In genomic region chr18:59911600-59911999, GRCh38 we compare ENCODE assay signal across 1 cellular context.
TF ChIP-seq lines count a peak whose summit lies in the region.

No MANE protein-coding gene starts in this region.

TF ChIP-seq in K562, 482 proteins besides CTCF, POLR2A, EP300 and RAD21 (continued from another document and continues in another):
- TF ChIP-seq FOXK2 (conservative IDR thresholded peaks at IDR 0.05 in 1 of 2, IDR thresholded peaks at IDR 0.05 in 1 of 2; ENCODE audit: low read depth in 2 of 2) (peak in 1 of 2 experiments; percentile 31; a peak in 1 of 4 replicates), GTF2E2 (tag; IDR thresholded peaks at IDR 0.05) (no peak; the same call in 1 of the 2 replicates), ZNF133 (CRISPR knock-in tag; IDR thresholded peaks at IDR 0.05) (no peak), ZNF780A (CRISPR knock-in tag; IDR thresholded peaks at IDR 0.05) (no peak), ETV5 (CRISPR knock-in tag; IDR thresholded peaks at IDR 0.05; ENCODE audit: low read depth) (no peak), MECOM (CRISPR knock-in tag; IDR thresholded peaks at IDR 0.05) (peak; percentile 91), ZNF408 (CRISPR knock-in tag; IDR thresholded peaks at IDR 0.05; ENCODE audit: low read depth) (no peak), ZNF217 (CRISPR knock-in tag; IDR thresholded peaks at IDR 0.05) (no peak), HDAC3 (IDR thresholded peaks at IDR 0.05; ENCODE audit: borderline replicate concordance, partially characterized antibody) (no peak), ESRRB (CRISPR knock-in tag; IDR thresholded peaks at IDR 0.05; ENCODE audit: borderline replicate concordance) (no peak), ZBTB43 (CRISPR knock-in tag; IDR thresholded peaks at IDR 0.05) (no peak), ZBTB17 (CRISPR knock-in tag; IDR thresholded peaks at IDR 0.05) (no peak), ZNF583 (CRISPR knock-in tag; IDR thresholded peaks at IDR 0.05) (no peak), ZNF830 (CRISPR knock-in tag; IDR thresholded peaks at IDR 0.05) (no peak), ZNF318 (IDR thresholded peaks at IDR 0.05; ENCODE audit: borderline replicate concordance in 1 of 2, low read depth in 1 of 2) (peak in 1 of 2 experiments; percentile 59; a peak in 1 of 4 replicates), BACH1 (tag; IDR thresholded peaks at IDR 0.05) (no peak), NCOA1 (IDR thresholded peaks at IDR 0.05; ENCODE audit: low read depth) (no peak), ZFP30 (CRISPR knock-in tag; IDR thresholded peaks at IDR 0.05; ENCODE audit: borderline replicate concordance) (no peak), ZNF174 (CRISPR knock-in tag; IDR thresholded peaks at IDR 0.05) (no peak), HOMEZ (CRISPR knock-in tag; IDR thresholded peaks at IDR 0.05) (no peak), SAFB (IDR thresholded peaks at IDR 0.05; ENCODE audit: borderline replicate concordance, low read depth, low read length) (no peak), MLLT1 (IDR thresholded peaks at IDR 0.05) (no peak), HNRNPLL (IDR thresholded peaks at IDR 0.05; ENCODE audit: low read depth, low read length, poor library complexity, severe bottlenecking) (no peak), CEBPB (tag; IDR thresholded peaks at IDR 0.05) (peak; percentile 96), HNRNPK (IDR thresholded peaks at IDR 0.05; ENCODE audit: low read depth, low read length, poor library complexity, severe bottlenecking) (no peak), CSDE1 (IDR thresholded peaks at IDR 0.05) (no peak), POLR2H (tag; IDR thresholded peaks at IDR 0.05; ENCODE audit: low read depth) (no peak), MED1 (CRISPR knock-in tag; IDR thresholded peaks at IDR 0.05; ENCODE audit: borderline replicate concordance) (no peak), HEY1 (CRISPR knock-in tag; IDR thresholded peaks at IDR 0.05; ENCODE audit: borderline replicate concordance) (no peak), SMARCE1 (IDR thresholded peaks at IDR 0.05) (peak; percentile 49; the same call in 1 of the 2 replicates), SIN3B (IDR thresholded peaks at IDR 0.05; ENCODE audit: low read depth) (no peak), UBTF (IDR thresholded peaks at IDR 0.05; ENCODE audit: borderline replicate concordance in 1 of 2, low read depth in 2 of 2, low read length in 2 of 2) (no peak), POLR3A (IDR thresholded peaks at IDR 0.05; ENCODE audit: borderline replicate concordance, extremely low read depth, insufficient read depth, insufficient read length) (no peak), NFIX (CRISPR knock-in tag; IDR thresholded peaks at IDR 0.05; ENCODE audit: low read depth) (no peak), ZNF384 (IDR thresholded peaks at IDR 0.05; ENCODE audit: low read depth, low read length) (peak; percentile 73)
- TF ChIP-seq, protein P1, sequence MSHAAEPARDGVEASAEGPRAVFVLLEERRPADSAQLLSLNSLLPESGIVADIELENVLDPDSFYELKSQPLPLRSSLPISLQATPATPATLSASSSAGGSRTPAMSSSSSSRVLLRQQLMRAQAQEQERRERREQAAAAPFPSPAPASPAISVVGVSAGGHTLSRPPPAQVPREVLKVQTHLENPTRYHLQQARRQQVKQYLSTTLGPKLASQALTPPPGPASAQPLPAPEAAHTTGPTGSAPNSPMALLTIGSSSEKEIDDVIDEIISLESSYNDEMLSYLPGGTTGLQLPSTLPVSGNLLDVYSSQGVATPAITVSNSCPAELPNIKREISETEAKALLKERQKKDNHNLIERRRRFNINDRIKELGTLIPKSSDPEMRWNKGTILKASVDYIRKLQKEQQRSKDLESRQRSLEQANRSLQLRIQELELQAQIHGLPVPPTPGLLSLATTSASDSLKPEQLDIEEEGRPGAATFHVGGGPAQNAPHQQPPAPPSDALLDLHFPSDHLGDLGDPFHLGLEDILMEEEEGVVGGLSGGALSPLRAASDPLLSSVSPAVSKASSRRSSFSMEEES (CRISPR knock-in tag; IDR thresholded peaks at IDR 0.05): no peak
- TF ChIP-seq, protein P2, sequence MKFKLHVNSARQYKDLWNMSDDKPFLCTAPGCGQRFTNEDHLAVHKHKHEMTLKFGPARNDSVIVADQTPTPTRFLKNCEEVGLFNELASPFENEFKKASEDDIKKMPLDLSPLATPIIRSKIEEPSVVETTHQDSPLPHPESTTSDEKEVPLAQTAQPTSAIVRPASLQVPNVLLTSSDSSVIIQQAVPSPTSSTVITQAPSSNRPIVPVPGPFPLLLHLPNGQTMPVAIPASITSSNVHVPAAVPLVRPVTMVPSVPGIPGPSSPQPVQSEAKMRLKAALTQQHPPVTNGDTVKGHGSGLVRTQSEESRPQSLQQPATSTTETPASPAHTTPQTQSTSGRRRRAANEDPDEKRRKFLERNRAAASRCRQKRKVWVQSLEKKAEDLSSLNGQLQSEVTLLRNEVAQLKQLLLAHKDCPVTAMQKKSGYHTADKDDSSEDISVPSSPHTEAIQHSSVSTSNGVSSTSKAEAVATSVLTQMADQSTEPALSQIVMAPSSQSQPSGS (CRISPR knock-in tag; IDR thresholded peaks at IDR 0.05): no peak
- TF ChIP-seq, protein P3, sequence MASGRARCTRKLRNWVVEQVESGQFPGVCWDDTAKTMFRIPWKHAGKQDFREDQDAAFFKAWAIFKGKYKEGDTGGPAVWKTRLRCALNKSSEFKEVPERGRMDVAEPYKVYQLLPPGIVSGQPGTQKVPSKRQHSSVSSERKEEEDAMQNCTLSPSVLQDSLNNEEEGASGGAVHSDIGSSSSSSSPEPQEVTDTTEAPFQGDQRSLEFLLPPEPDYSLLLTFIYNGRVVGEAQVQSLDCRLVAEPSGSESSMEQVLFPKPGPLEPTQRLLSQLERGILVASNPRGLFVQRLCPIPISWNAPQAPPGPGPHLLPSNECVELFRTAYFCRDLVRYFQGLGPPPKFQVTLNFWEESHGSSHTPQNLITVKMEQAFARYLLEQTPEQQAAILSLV (tag; IDR thresholded peaks at IDR 0.05): 0 out of 2 replicates have a peak, but pooled peaks have one; percentile 29
- TF ChIP-seq, protein P4, sequence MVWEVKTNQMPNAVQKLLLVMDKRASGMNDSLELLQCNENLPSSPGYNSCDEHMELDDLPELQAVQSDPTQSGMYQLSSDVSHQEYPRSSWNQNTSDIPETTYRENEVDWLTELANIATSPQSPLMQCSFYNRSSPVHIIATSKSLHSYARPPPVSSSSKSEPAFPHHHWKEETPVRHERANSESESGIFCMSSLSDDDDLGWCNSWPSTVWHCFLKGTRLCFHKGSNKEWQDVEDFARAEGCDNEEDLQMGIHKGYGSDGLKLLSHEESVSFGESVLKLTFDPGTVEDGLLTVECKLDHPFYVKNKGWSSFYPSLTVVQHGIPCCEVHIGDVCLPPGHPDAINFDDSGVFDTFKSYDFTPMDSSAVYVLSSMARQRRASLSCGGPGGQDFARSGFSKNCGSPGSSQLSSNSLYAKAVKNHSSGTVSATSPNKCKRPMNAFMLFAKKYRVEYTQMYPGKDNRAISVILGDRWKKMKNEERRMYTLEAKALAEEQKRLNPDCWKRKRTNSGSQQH (CRISPR knock-in tag; IDR thresholded peaks at IDR 0.05): no peak
